ENCODE assay signal across 8 cellular contexts in genomic region chr6:138986578-138986977, GRCh38. TPM values are rescaled to one million over a fixed set of nuclear protein-coding genes. Genes with fewer than 3 reads are reported as not detected.
DNase-seq lines count a peak whose midpoint lies in the region; ATAC-seq, FAIRE-seq and TF ChIP-seq lines count a peak whose summit lies in the region.

No MANE protein-coding gene starts in this region.

- no peaks in the 10 kb centered on the region for H3K27me3 ChIP-seq in Panc1 (ENCODE audit: control insufficient read depth, insufficient read depth, low read length)
- no peaks in the 10 kb centered on the region for H3K27me3 ChIP-seq in ovary

- TF ChIP-seq POLR2A in ovary (IDR thresholded peaks at IDR 0.05), result no peak

- peaks cover 2% of the 10 kb centered on the region; the same call in 1 of the 2 replicates for H3K36me3 ChIP-seq in Panc1 (ENCODE audit: control insufficient read depth, insufficient read depth, low read length)
- no peaks in the 10 kb centered on the region for H3K36me3 ChIP-seq in ovary

- H3K4me3 ChIP-seq in Panc1 (ENCODE audit: low read depth in 2 of 2, low read length in 2 of 2), result peak overlapping the region; percentile 76 to 81
- H3K4me3 ChIP-seq in epithelial cell of esophagus (ENCODE audit: low read length), result peak overlapping the region; percentile 62
- H3K4me3 ChIP-seq in ovary, result peak overlapping the region; percentile 83

- H3K27ac ChIP-seq in Panc1 (ENCODE audit: low read length) (peak overlapping the region; percentile 62), ovary (no peak overlapping the region)

- in situ Hi-C loops in Panc1 (cut with HindIII; ENCODE audit: low pct_unique_long_range_greater_than_20kb, low sequenced_read_pairs), result no loop called here

- TF ChIP-seq EP300 in ovary (IDR thresholded peaks at IDR 0.05), result no peak

- TF ChIP-seq CTCF in Panc1 (IDR thresholded peaks at IDR 0.05), result no peak
- no peak for TF ChIP-seq CTCF in epithelial cell of esophagus (IDR thresholded peaks at IDR 0.05; ENCODE audit: insufficient read depth, low read depth, low read length, missing control alignments)
- TF ChIP-seq CTCF in ovary (IDR thresholded peaks at IDR 0.05), result no peak

- no peak for ATAC-seq in Panc1
- no peak for ATAC-seq in GM21367 (IDR thresholded peaks at IDR 0.05; ENCODE audit: unreplicated experiment)

- POLR2A ChIA-PET in Panc1 (lab: Charles Lee), result no interaction called here

- CTCF ChIA-PET in Panc1 (lab: Charles Lee), result no interaction called here

- FAIRE-seq in GM18507 (lab: Jason Lieb, UNC), result peak; percentile 48

- no TSS peak for BruUV-seq in Panc1 (replicated peaks; lab: Mats Ljungman, UMichigan)

- DNase-seq in GM18507 (ENCODE audit: extremely low spot score, insufficient read length, low read depth) (no peak), Panc1 (ENCODE audit: low read depth, low spot score) (no peak), epithelial cell of esophagus (ENCODE audit: low read depth) (peak; percentile 34), ovary (no peak), mucosa of gallbladder (ENCODE audit: low spot score) (no peak), GDM1 (lab: John Stamatoyannopoulos, UW) (no peak)
- DNase-seq in stimulated activated CD4-positive, alpha-beta T cell treated with anti-CD3 and anti-CD28 coated beads, Interleukin-2, amount 100 ng/mL, for 48 hours, result no peak

- WGBS in ovary, 3 donors, result 2 to 5% (median 3%) methylated on average over 3 of the region's 3 CpGs

- H3K9me3 ChIP-seq in Panc1 (ENCODE audit: control insufficient read depth, insufficient read depth, low read depth, low read length) (no peaks in the 10 kb centered on the region), ovary (no peaks in the 10 kb centered on the region)

- intact Hi-C loops in Panc1 (cut with micrococcal nuclease; ENCODE audit: unreplicated experiment) (no loop called here), ovary (cut with DNase I) (loop anchor here in 3 of 4 donors (5.0 to 10.0 kb wide), 2 partner anchors 169 to 172 kb away; no protein-coding TSS in a partner anchor)

- H3K4me1 ChIP-seq in Panc1 (ENCODE audit: control insufficient read depth, insufficient read depth, low read length) (peaks cover 10% of the 10 kb centered on the region), ovary (ENCODE audit: insufficient read depth) (peaks cover 7% of the 10 kb centered on the region)

RNA-seq across cellular contexts. Expression of gene REPS1, which starts 1.5 kb away (rescaled TPM):
- total RNA-seq in Panc1 (2021; ENCODE audit: unreplicated experiment) (28.6 TPM), ovary (10 to 100 TPM; 36.0 to 65.6 (median 44.5) TPM), mucosa of gallbladder (36.7 TPM)
- 16.1 TPM for polyA plus RNA-seq in Panc1 (2012; ENCODE audit: insufficient read length)
- 10 to 100 TPM; 20.4 to 41.0 TPM for polyA plus RNA-seq in ovary

RNA-seq across cellular contexts. Expression of gene ABRACL, which starts 42.0 kb away (rescaled TPM):
- total RNA-seq in Panc1 (2021; ENCODE audit: unreplicated experiment) (22.2 TPM), ovary (10 to 100 TPM in 1 of 7 donors, 1 to 10 TPM in 6; 1.7 to 21.9 (median 5.2) TPM), mucosa of gallbladder (30.9 TPM)
- polyA plus RNA-seq in Panc1 (2012; ENCODE audit: insufficient read length), result 14.1 TPM
- polyA plus RNA-seq in ovary, result 10 to 100 TPM in 1 of 2 donors, 1 to 10 TPM in 1; 9.6 to 23.5 TPM
